18 cellular contexts compared by ENCODE assay signal in genomic region chr1:210700511-210700910, GRCh38.
DNase-seq lines count a peak whose midpoint lies in the region; TF ChIP-seq lines count a peak whose summit lies in the region.
"Had no signal": no experiment of that assay in that cellular context is flagged by ENCODE, and none has a peak within 500 bp of the region (broad histone marks: within the 10 kb centered on the region; RNA-seq: fewer than 3 reads in every experiment).

No MANE protein-coding gene starts in this region.

- H3K4me3 ChIP-seq in MG63 = no peak overlapping the region
- no peak overlapping the region for H3K4me3 ChIP-seq in astrocyte of the spinal cord (ENCODE audit: low read depth, low read length)
- no peak overlapping the region for H3K4me3 ChIP-seq in osteoblast (ENCODE audit: insufficient read depth, low read length)
- H3K4me3 ChIP-seq: GM12878 had no signal

- H3K9me3 ChIP-seq in MG63 (0 out of 2 replicates have a peak, but pooled peaks cover 3% of the 10 kb centered on the region), osteoblast (ENCODE audit: low read depth, low read length) (no peaks in the 10 kb centered on the region)

- H3K4me1 ChIP-seq in osteoblast (ENCODE audit: insufficient read depth, low read length) = no peaks in the 10 kb centered on the region

- H3K79me2 ChIP-seq in osteoblast (ENCODE audit: insufficient read depth, low read length) = no peaks in the 10 kb centered on the region

- no peaks in the 10 kb centered on the region for H3K36me3 ChIP-seq in MG63
- H3K36me3 ChIP-seq in osteoblast (ENCODE audit: insufficient read depth, low read length) = no peaks in the 10 kb centered on the region

- in situ Hi-C loops in astrocyte of the spinal cord (cut with HindIII; ENCODE audit: low sequenced_read_pairs) = no loop called here
- in situ Hi-C loops in KBM-7 (cut with MboI; ENCODE audit: low pct_unique_long_range_greater_than_20kb, low sequenced_read_pairs) = no loop called here

- DNase-seq in NCI-H2196 (lab: John Stamatoyannopoulos, UW; ENCODE audit: unreplicated experiment) = peak; percentile 26
- no peak for DNase-seq in NCI-H2196 treated with DMSO at 0.1 percent for 48 hours (lab: John Stamatoyannopoulos, UW; ENCODE audit: unreplicated experiment)
- DNase-seq in MG63 = peak; percentile 24
- DNase-seq in astrocyte of the spinal cord (ENCODE audit: low read depth, low spot score) = peak; percentile 18
- peak; percentile 47 for DNase-seq in osteoblast (ENCODE audit: insufficient read length, low spot score, missing footprints)
- DNase-seq in CD1c-positive myeloid dendritic cell (ENCODE audit: extremely low spot score) = no peak
- DNase-seq in KBM-7 = no peak
- DNase-seq in caudate nucleus (lab: John Stamatoyannopoulos, UW) = no peak
- DNase-seq: CD4-positive, CD25-positive, alpha-beta regulatory T cell; DND-41; Karpas-422; NCI-H1092; NCI-H1436 treated with DMSO at 0.1 percent for 48 hours; NCI-H1930; NCI-H69; NK-92 treated with Interleukin-12 subunit alpha and Interleukin-12 subunit beta, amount 100 ng/mL, for 24 hours; SIG-M5 had no signal

- H3K4me2 ChIP-seq in osteoblast (ENCODE audit: insufficient read depth, low read length) = no peak overlapping the region

- no peak overlapping the region for H3K27ac ChIP-seq in osteoblast (ENCODE audit: low read depth, low read length)
- H3K27ac ChIP-seq in caudate nucleus (ENCODE audit: low read depth, low read length) = no peak overlapping the region

- no peak overlapping the region for H2AFZ ChIP-seq in osteoblast (ENCODE audit: low read length)

- H3K27me3 ChIP-seq in MG63 (no peaks in the 10 kb centered on the region; the same call in 1 of the 2 replicates), osteoblast (ENCODE audit: insufficient read depth, low read length) (no peaks in the 10 kb centered on the region)

- TF ChIP-seq CTCF in astrocyte of the spinal cord (IDR thresholded peaks at IDR 0.05; ENCODE audit: low read depth, low read length) (no peak), osteoblast (IDR thresholded peaks at IDR 0.05; ENCODE audit: extremely low read depth, low read depth, low read length) (no peak)

- H4K20me1 ChIP-seq in osteoblast (ENCODE audit: insufficient read depth, low read length) = no peaks in the 10 kb centered on the region

Comparison
In these comparisons a context has a peak if more than half of its experiments do, and no peak if none do; other contexts are left out.
1. DNase-seq: peak in NCI-H2196 (single experiment), MG63 (single experiment), astrocyte of the spinal cord (single experiment) and osteoblast (single experiment); none in NCI-H2196 treated with DMSO at 0.1 percent for 48 hours (single experiment), CD1c-positive myeloid dendritic cell (single experiment), KBM-7 (single experiment) and caudate nucleus (0 of 61).